In genomic region chr5:178145965-178146820, GRCh38 we compare ENCODE assay signal across 9 cellular contexts. TPM values are rescaled to one million over a fixed set of nuclear protein-coding genes. Genes with fewer than 3 reads are reported as not detected.
DNase-seq lines count a peak whose midpoint lies in the region; ATAC-seq and TF ChIP-seq lines count a peak whose summit lies in the region.
"Had no signal": no experiment of that assay in that cellular context is flagged by ENCODE, and none has a peak within 500 bp of the region (broad histone marks: within the 10 kb centered on the region; RNA-seq: fewer than 3 reads in every experiment).

No MANE protein-coding gene starts in this region.

- peak; percentile 65 to 74 (median 67) for TF ChIP-seq CTCF in gastrocnemius medialis (IDR thresholded peaks at IDR 0.05 in 4 of 5, conservative IDR thresholded peaks at IDR 0.05 in 1 of 5)

- ATAC-seq in gastrocnemius medialis = peak in 1 of 2 donors; percentile 47
- no peak for ATAC-seq in GM18858 (IDR thresholded peaks at IDR 0.05; ENCODE audit: unreplicated experiment)

- no peak overlapping the region for H3K27ac ChIP-seq in gastrocnemius medialis

- H3K4me1 ChIP-seq in gastrocnemius medialis = peaks cover 0 to 7% of the 10 kb centered on the region in 2 donors

- peaks cover 0 to 88% of the 10 kb centered on the region in 2 donors for H3K36me3 ChIP-seq in gastrocnemius medialis

- no peaks in the 10 kb centered on the region for H3K9me3 ChIP-seq in gastrocnemius medialis

- TF ChIP-seq POLR2A in gastrocnemius medialis (IDR thresholded peaks at IDR 0.05) = no peak

- no peak overlapping the region for H3K4me3 ChIP-seq in gastrocnemius medialis

- no peaks in the 10 kb centered on the region for H3K27me3 ChIP-seq in gastrocnemius medialis

- in situ Hi-C loops in gastrocnemius medialis (cut with MboI; ENCODE audit: low sequenced_read_pairs in 4 of 4) = no loop called here

- intact Hi-C loops in gastrocnemius medialis (cut with DNase I; ENCODE audit: low total_unique reads) = loop anchor here (1.0 kb wide), 1 partner anchor 70 kb away; no protein-coding TSS in a partner anchor

- DNase-seq in activated gamma-delta T cell treated with Interleukin-2 at 50 U/mL for 16 hours = peak; percentile 79
- DNase-seq in activated gamma-delta T cell (lab: John Stamatoyannopoulos, UW) = no peak
- peak; percentile 96 for DNase-seq in HPDE6-E6E7 (ENCODE audit: extremely low spot score)
- peak; percentile 57 for DNase-seq in RKO (ENCODE audit: low spot score)
- DNase-seq in activated T-helper 1 cell treated with anti-CD3 and anti-CD28 coated beads, Interleukin-2, amount 50 U/mL, for 16 hours (ENCODE audit: low read depth in 1 of 2, low spot score in 1 of 2) = peak; percentile 50 to 62
- DNase-seq in foreskin melanocyte = peak; percentile 7
- peak in 1 of 2 donors; percentile 53 for DNase-seq in gastrocnemius medialis

RNA-seq across cellular contexts. Expression of gene NHP2, which starts 7.5 kb away (rescaled TPM):
- total RNA-seq in gastrocnemius medialis = 100 to 1,000 TPM; 157 to 261 (median 241) TPM

RNA-seq across cellular contexts. Expression of gene RMND5B, which starts 15.4 kb away (rescaled TPM):
- total RNA-seq in gastrocnemius medialis = 10 to 100 TPM; 24.0 to 55.9 (median 44.2) TPM

RNA-seq across cellular contexts. Expression of gene N4BP3, which starts 32.9 kb away (rescaled TPM):
- total RNA-seq in gastrocnemius medialis = 1 to 10 TPM; 1.6 to 3.2 (median 2.1) TPM

RNA-seq across cellular contexts. Expression of gene GMCL2, which starts 41.0 kb away (rescaled TPM):
- total RNA-seq in gastrocnemius medialis = not detected
- total RNA-seq: mononuclear cell had no signal

RNA-seq across cellular contexts. Expression of gene HNRNPAB, which starts 58.1 kb away (rescaled TPM):
- 100 to 1,000 TPM in 2 of 4 donors, 10 to 100 TPM in 2; 84.2 to 117 (median 106) TPM for total RNA-seq in gastrocnemius medialis
